ENCODE assay signal across 10 cellular contexts in the genomic region with DNA sequence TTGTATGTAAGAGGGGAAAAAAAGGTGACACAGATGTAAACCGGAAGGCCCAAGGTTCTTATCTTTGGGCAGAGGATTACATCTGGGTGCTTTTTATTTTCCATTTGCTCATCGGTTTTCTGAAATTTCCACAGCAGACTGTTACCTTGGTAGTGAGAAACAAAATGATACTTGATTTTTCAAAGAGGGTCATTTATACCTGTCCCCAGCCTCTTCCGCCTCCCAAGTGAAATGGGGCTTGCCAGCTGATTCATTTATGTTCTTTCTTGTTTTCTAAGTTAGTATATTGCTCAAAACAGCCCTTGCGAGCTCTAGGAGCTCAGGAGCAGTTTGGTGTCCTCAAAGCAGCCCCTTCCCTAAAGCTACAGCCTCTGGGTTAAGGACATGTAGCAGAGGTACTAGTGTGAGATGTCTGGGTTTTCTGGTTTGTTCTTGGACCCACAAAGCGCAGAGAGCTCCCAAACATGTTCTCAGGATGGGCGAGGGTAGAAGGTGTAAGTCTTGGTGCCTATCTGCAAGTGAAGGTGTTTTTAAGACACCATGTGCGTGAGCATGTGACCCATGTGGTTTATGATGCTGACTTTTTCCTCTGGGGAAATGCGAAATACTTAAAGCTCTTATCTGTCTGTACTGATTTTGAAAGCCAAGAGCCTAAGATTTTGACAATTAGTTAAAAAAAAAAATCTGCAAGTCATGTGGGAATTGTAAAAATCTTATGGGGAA. TPM values are rescaled to one million over a fixed set of nuclear protein-coding genes. Genes with fewer than 3 reads are reported as not detected.
DNase-seq lines count a peak whose midpoint lies in the region; ATAC-seq, FAIRE-seq and TF ChIP-seq lines count a peak whose summit lies in the region.
"Had no signal": no experiment of that assay in that cellular context is flagged by ENCODE, and none has a peak within 500 bp of the region (broad histone marks: within the 10 kb centered on the region; RNA-seq: fewer than 3 reads in every experiment).

No MANE protein-coding gene starts in this region.

- peak overlapping the region; percentile 62 for H2AFZ ChIP-seq in GM12878 (ENCODE audit: control insufficient read depth, low read depth, low read length)
- H2AFZ ChIP-seq in PC-9, result no peak overlapping the region

- DNase-seq in GM12878 (ENCODE audit: low read depth, low spot score) (peak; percentile 80), inferior parietal cortex (ENCODE audit: extremely low spot score) (no peak), PC-9 (no peak), cerebellum (ENCODE audit: low spot score) (no peak), left cardiac atrium (no peak)
- DNase-seq: foreskin keratinocyte, retina had no signal

- TF ChIP-seq CTCF in GM12878 (IDR thresholded peaks at IDR 0.05 in 2 of 3, conservative IDR thresholded peaks at IDR 0.05 in 1 of 3; ENCODE audit: control insufficient read depth in 2 of 3, extremely low read depth in 1 of 3, insufficient read depth in 1 of 3, low read depth in 3 of 3, low read length in 3 of 3) (no peak), PC-9 (conservative IDR thresholded peaks at IDR 0.05) (no peak)

- POLR2A ChIA-PET in GM12878 (lab: Charles Lee) (interaction anchor here (0.7 to 2.2 kb wide), 10 partner anchors 21 to 72 kb away, joined by 3 to 19 read pairs (median 5); partner anchors contain the start of gene DAPK1), PC-9 (lab: Charles Lee; ENCODE audit: unreplicated experiment) (no interaction called here)

- no TSS peak for BruUV-seq in GM12878 (replicated peaks; lab: Mats Ljungman, UMichigan)
- no TSS peak for BruUV-seq in PC-9 (replicated peaks; lab: Mats Ljungman, UMichigan)

- intact Hi-C loops in GM12878 (cut with micrococcal nuclease; ENCODE audit: unreplicated experiment), result loop anchor here (1.0 to 2.0 kb wide), 2 partner anchors 24 to 71 kb away; no protein-coding TSS in a partner anchor
- intact Hi-C loops in PC-9 (cut with micrococcal nuclease; ENCODE audit: unreplicated experiment), result no loop called here
- intact Hi-C loops in left cardiac atrium (cut with DNase I), result no loop called here

- H3K4me1 ChIP-seq in GM12878 (ENCODE audit: control insufficient read depth, insufficient read depth, low read length), result peaks cover 17% of the 10 kb centered on the region; the same call in 1 of the 2 replicates
- no peaks in the 10 kb centered on the region for H3K4me1 ChIP-seq in PC-9 (replicated peaks; ENCODE audit: insufficient read depth)
- H3K4me1 ChIP-seq: foreskin keratinocyte had no signal

- peak overlapping the region; percentile 91 for H3K27ac ChIP-seq in GM12878 (ENCODE audit: control insufficient read depth, insufficient read depth)
- H3K27ac ChIP-seq in PC-9, result no peak overlapping the region
- H3K27ac ChIP-seq: foreskin keratinocyte had no signal

- H4K20me1 ChIP-seq in GM12878 (ENCODE audit: control insufficient read depth, insufficient read depth) (no peaks in the 10 kb centered on the region), PC-9 (ENCODE audit: insufficient read depth) (no peaks in the 10 kb centered on the region)

- RAD21 ChIA-PET in GM12878 (lab: Charles Lee; ENCODE audit: unreplicated experiment), result interaction anchor here (0.9 to 4.3 kb wide), 18 partner anchors 9 to 162 kb away, joined by 3 to 63 read pairs (median 8); partner anchors contain the start of gene DAPK1

- SMC1A ChIA-PET in GM12878 (lab: Charles Lee; ENCODE audit: uncharacterized antibody, unreplicated experiment), result interaction anchor here (0.7 to 4.3 kb wide), 28 partner anchors 9 to 198 kb away, joined by 3 to 62 read pairs (median 6); partner anchors contain the start of gene DAPK1

- H3K36me3 ChIP-seq in GM12878 (ENCODE audit: control insufficient read depth in 2 of 2, insufficient read depth in 2 of 2, low read length in 1 of 2) (peaks cover 0 to 6% of the 10 kb centered on the region in 2 experiments; a peak in 1 of 4 replicates), PC-9 (ENCODE audit: low read depth) (no peaks in the 10 kb centered on the region)

- H3F3A ChIP-seq in PC-9 (ENCODE audit: insufficient read depth, low read depth), result no peaks in the 10 kb centered on the region

- H3K79me2 ChIP-seq in GM12878 (ENCODE audit: control insufficient read depth, insufficient read depth, low read length), result peaks cover 15% of the 10 kb centered on the region
- H3K79me2 ChIP-seq in PC-9 (ENCODE audit: low read depth), result peaks cover 19% of the 10 kb centered on the region

- H3K4me2 ChIP-seq in GM12878 (ENCODE audit: control insufficient read depth, insufficient read depth), result peak overlapping the region; percentile 58
- H3K4me2 ChIP-seq in PC-9, result no peak overlapping the region

- H3K9me3 ChIP-seq in GM12878 (replicated peaks; ENCODE audit: control insufficient read depth, insufficient read depth, low read length) (no peaks in the 10 kb centered on the region), PC-9 (ENCODE audit: insufficient read depth, low read depth) (no peaks in the 10 kb centered on the region)

- no peak; the same call in 1 of the 2 replicates for TF ChIP-seq RAD21 in GM12878 (IDR thresholded peaks at IDR 0.05; ENCODE audit: insufficient read depth, low read depth, low read length)

- no peaks in the 10 kb centered on the region for H3K9me2 ChIP-seq in PC-9 (ENCODE audit: insufficient read depth)

- in situ Hi-C loops in GM12878 (cut with MboI), result no loop called here

- peak; percentile 97 for FAIRE-seq in GM12878 (lab: Jason Lieb, UNC)

- H3K4me3 ChIP-seq in GM08714 (ENCODE audit: low read length) (peak overlapping the region; percentile 49; the same call in 1 of the 2 replicates), GM12878 (no peak overlapping the region), PC-9 (no peak overlapping the region)

- H3K27me3 ChIP-seq in GM12878 (replicated peaks in 1 of 2; ENCODE audit: control insufficient read depth in 2 of 2, insufficient read depth in 2 of 2, low read length in 1 of 2) (no peaks in the 10 kb centered on the region), PC-9 (ENCODE audit: insufficient read depth, low read depth) (no peaks in the 10 kb centered on the region)
- H3K27me3 ChIP-seq: foreskin keratinocyte had no signal

- peak overlapping the region; percentile 58 for H3K9ac ChIP-seq in GM12878 (ENCODE audit: control insufficient read depth, insufficient read depth, low read length)

- TF ChIP-seq EP300 in GM12878 (IDR thresholded peaks at IDR 0.05; ENCODE audit: borderline replicate concordance in 1 of 2, control insufficient read depth in 1 of 2, low read depth in 2 of 2, low read length in 2 of 2), result peak; percentile 47 to 57; a peak in 3 of 4 replicates

- TF ChIP-seq POLR2A in GM12878 (IDR thresholded peaks at IDR 0.05; ENCODE audit: low read depth, low read length), result peak; percentile 64; the same call in 1 of the 2 replicates

- WGBS in GM12878 (ENCODE audit: insufficient coverage, insufficient replicate concordance, low lambda C conversion rate, missing lambda C conversion rate), result 2% methylated on average over 8 of the region's 8 CpGs

- ATAC-seq in GM19324 (IDR thresholded peaks at IDR 0.05; ENCODE audit: low FRiP score, unreplicated experiment), result peak; percentile 48
- ATAC-seq in HG03064 (IDR thresholded peaks at IDR 0.05; ENCODE audit: low read depth, unreplicated experiment), result peak; percentile 62
- peak; percentile 90 for ATAC-seq in GM12878
- no peak for ATAC-seq in left cardiac atrium
- ATAC-seq: foreskin keratinocyte had no signal

- CTCF ChIA-PET in GM12878 (lab: Yijun Ruan, JAX), result interaction anchor here (0.6 to 1.9 kb wide), 11 partner anchors 22 to 73 kb away, joined by 3 to 10 read pairs (median 4); partner anchors contain the start of gene DAPK1
- CTCF ChIA-PET in PC-9 (lab: Charles Lee), result no interaction called here

TF ChIP-seq in GM12878, 131 proteins besides CTCF, POLR2A, EP300 and RAD21 (continues in another document):
- 0 out of 2 replicates have a peak, but pooled peaks have one; percentile 55 for TF ChIP-seq ZNF207 (IDR thresholded peaks at IDR 0.05; ENCODE audit: borderline replicate concordance)
- no peak for TF ChIP-seq SMC3 (IDR thresholded peaks at IDR 0.05; ENCODE audit: borderline replicate concordance, low read length)
- no peak for TF ChIP-seq SUPT20H (IDR thresholded peaks at IDR 0.05; ENCODE audit: borderline replicate concordance, control insufficient read depth, low read depth, low read length)
- TF ChIP-seq PAX5 (IDR thresholded peaks at IDR 0.05; ENCODE audit: borderline replicate concordance, low read depth, low read length), result 0 out of 2 replicates have a peak, but pooled peaks have one; percentile 33
- TF ChIP-seq FOXM1 (IDR thresholded peaks at IDR 0.05; ENCODE audit: low read depth, low read length), result peak; percentile 93
- TF ChIP-seq, protein P1, sequence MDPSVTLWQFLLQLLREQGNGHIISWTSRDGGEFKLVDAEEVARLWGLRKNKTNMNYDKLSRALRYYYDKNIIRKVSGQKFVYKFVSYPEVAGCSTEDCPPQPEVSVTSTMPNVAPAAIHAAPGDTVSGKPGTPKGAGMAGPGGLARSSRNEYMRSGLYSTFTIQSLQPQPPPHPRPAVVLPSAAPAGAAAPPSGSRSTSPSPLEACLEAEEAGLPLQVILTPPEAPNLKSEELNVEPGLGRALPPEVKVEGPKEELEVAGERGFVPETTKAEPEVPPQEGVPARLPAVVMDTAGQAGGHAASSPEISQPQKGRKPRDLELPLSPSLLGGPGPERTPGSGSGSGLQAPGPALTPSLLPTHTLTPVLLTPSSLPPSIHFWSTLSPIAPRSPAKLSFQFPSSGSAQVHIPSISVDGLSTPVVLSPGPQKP (IDR thresholded peaks at IDR 0.05; ENCODE audit: low read depth, low read length), result peak; percentile 58; the same call in 1 of the 2 replicates
- peak; percentile 96 for TF ChIP-seq ATF7 (IDR thresholded peaks at IDR 0.05; ENCODE audit: low read depth)

RNA-seq across cellular contexts. Expression of gene DAPK1, which starts 38.3 kb away (rescaled TPM):
- 289 and 314 TPM in 2 replicates for total RNA-seq in GM12878 (2013; cell fraction: nucleolus; rRNA removed)
- total RNA-seq in GM12878 (2014; rRNA removed) (54.7 and 57.5 TPM in 2 replicates), GM12878 (2014; rRNA removed; fragmentation: Illumina TruSeq; extraction: Trizol) (44.1 and 46.1 TPM in 2 replicates), GM12878 (2021) (94.7 and 96.7 TPM in 2 replicates), PC-9 (2021) (100 and 158 TPM in 2 replicates), cerebellum (71.8 TPM), left cardiac atrium (10 to 100 TPM; 19.9 to 21.7 TPM)
- 14.1 TPM for polyA plus RNA-seq in GM12878 (2011; ENCODE audit: low read depth)
- polyA plus RNA-seq in GM12878 (2011; rRNA removed) (31.4 and 41.3 TPM in 2 replicates), GM12878 (2014; fragmentation: Illumina TruSeq; extraction: Trizol) (43.6 and 48.4 TPM in 2 replicates), GM12878 (2014; fragmentation: Nextera tagmentation; extraction: Ambion mirVana) (10 to 100 TPM in 1 of 2 experiments, 1 to 10 TPM in 1; 8.2 to 10.4 TPM), GM12878 (2014; rRNA removed) (48.2 and 56.5 TPM in 2 replicates), GM12878 (2016; fragmentation: Nextera tagmentation; extraction: Ambion mirVana) (10 to 100 TPM; 55.5 to 56.0 TPM)
- polyA plus RNA-seq in GM12878 (2011; cell fraction: cytosol; rRNA removed), result 22.3 and 23.6 TPM in 2 replicates
- 127 and 131 TPM in 2 replicates for polyA plus RNA-seq in GM12878 (2011; cell fraction: nucleus; rRNA removed)
- 24.5 and 32.2 TPM in 2 replicates for polyA plus RNA-seq in GM12878 (2012)
- polyA minus RNA-seq in GM12878 (2011; rRNA and poly(A)+ RNA removed), result 88.0 and 110 TPM in 2 replicates
- 13.4 and 14.3 TPM in 2 replicates for polyA minus RNA-seq in GM12878 (2011; cell fraction: cytosol; rRNA and poly(A)+ RNA removed)
- 88.4 and 117 TPM in 2 replicates for polyA minus RNA-seq in GM12878 (2011; cell fraction: nucleus; rRNA and poly(A)+ RNA removed)

Comparison
In these comparisons a context has a peak if more than half of its experiments do, and no peak if none do; other contexts are left out.
1. ATAC-seq: peak in GM19324 (single experiment), HG03064 (single experiment) and GM12878 (single experiment); none in left cardiac atrium (0 of 2).